8 cellular contexts compared by ENCODE assay signal in genomic region chr1:180252638-180253536, GRCh38. TPM values are rescaled to one million over a fixed set of nuclear protein-coding genes. Genes with fewer than 3 reads are reported as not detected.
DNase-seq lines count a peak whose midpoint lies in the region; ATAC-seq lines count a peak whose summit lies in the region.

No MANE protein-coding gene starts in this region.

- DNase-seq in NCI-H1417 (lab: John Stamatoyannopoulos, UW) (peak in 2 of 3 experiments; percentile 63 to 77), NCI-H1417 treated with DMSO at 0.1 percent for 48 hours (lab: John Stamatoyannopoulos, UW) (no peak), NCI-H748 (lab: John Stamatoyannopoulos, UW; ENCODE audit: unreplicated experiment) (peak; percentile 57), mucosa of gallbladder (ENCODE audit: low spot score) (peak; percentile 51)
- DNase-seq in activated CD4-positive, alpha-beta T cell treated with anti-CD3 and anti-CD28 coated beads, Interleukin-2, amount 50 U/mL, for 4 hours = peak; percentile 58 to 62
- peak; percentile 14 for DNase-seq in effector CD8-positive, alpha-beta T cell (lab: John Stamatoyannopoulos, UW)
- peak; percentile 82 for DNase-seq in stimulated activated naive CD8-positive, alpha-beta T cell treated with anti-CD3 and anti-CD28 coated beads, Interleukin-15, Interleukin-2, amounts not matched to agents 100 U/mL and 50 U/mL, for 24 hours

- ATAC-seq in HG02938 (IDR thresholded peaks at IDR 0.05; ENCODE audit: unreplicated experiment) = peak; percentile 58
- ATAC-seq in stimulated activated naive CD8-positive, alpha-beta T cell treated with anti-CD3 and anti-CD28 coated beads, Interleukin-15, Interleukin-2, amounts not matched to agents 100 U/mL and 50 U/mL, for 24 hours = peak; percentile 58

RNA-seq across cellular contexts. Expression of gene LHX4, which starts 22.8 kb away (rescaled TPM):
- total RNA-seq in mucosa of gallbladder = 0.03 TPM
